In the genomic region with DNA sequence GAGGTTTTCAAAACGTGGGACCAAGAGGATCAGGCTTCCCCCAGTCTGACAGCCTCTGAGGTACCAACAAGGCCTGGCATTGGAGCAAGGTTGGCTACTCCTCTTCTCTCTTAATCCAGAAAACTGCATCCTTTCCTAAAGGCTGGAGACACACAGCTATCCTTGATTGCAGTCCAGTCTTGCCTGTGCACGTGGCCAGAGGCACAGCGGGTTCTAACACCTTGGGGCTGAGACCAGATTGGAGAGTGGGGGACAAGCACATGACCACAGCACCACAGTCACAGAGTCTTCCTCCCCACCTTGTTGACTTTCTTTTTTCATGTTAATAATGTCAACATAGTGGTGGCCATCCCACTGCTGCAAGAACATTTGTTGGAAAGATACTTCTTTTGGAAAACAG, we compare ENCODE assay signal across 23 cellular contexts.
"Had no signal": no experiment of that assay in that cellular context is flagged by ENCODE, and none has a peak within 500 bp of the region (broad histone marks: within the 10 kb centered on the region; RNA-seq: fewer than 3 reads in every experiment).

No MANE protein-coding gene starts in this region.

- H3K4me3 Mint-ChIP-seq: natural killer cell treated with Interleukin-12 subunit alpha and Interleukin-12 subunit beta and Interleukin-15 and Interleukin-18, amount 100 ng/mL, for 72 hours; stimulated activated memory B cell treated with anti-CD40 and anti-IgM and Interleukin-4, amounts not matched to agents 10 μg/mL and 1 μg/mL and 100 μg/mL, for 72 hours; stimulated activated naive CD8-positive, alpha-beta T cell treated with anti-CD3 and anti-CD28 coated beads, Interleukin-15, amount 100 ng/mL, for 72 hours; type B pancreatic cell had no signal

- H3K27ac ChIP-seq: cardiac muscle cell, epithelial cell of prostate, esophagus muscularis mucosa, gastroesophageal sphincter, hepatocyte, parathyroid adenoma, prostate gland, right lobe of liver, spleen, thyroid gland had no signal

- H3K36me3 Mint-ChIP-seq: natural killer cell treated with Interleukin-12 subunit alpha and Interleukin-12 subunit beta and Interleukin-15 and Interleukin-18, amount 100 ng/mL, for 72 hours; stimulated activated memory B cell treated with anti-CD40 and anti-IgM and Interleukin-4, amounts not matched to agents 10 μg/mL and 1 μg/mL and 100 μg/mL, for 72 hours; type B pancreatic cell had no signal

- H3K9me3 ChIP-seq: esophagus muscularis mucosa, gastroesophageal sphincter, prostate gland, right lobe of liver, spleen, thyroid gland had no signal

- DNase-seq: cortex of kidney; effector memory CD4-positive, alpha-beta T cell; glutamatergic neuron; kidney; left colon; mesenchymal stem cell; right lobe of liver; spleen; stimulated activated CD4-positive, alpha-beta T cell treated with anti-CD3 and anti-CD28 coated beads, Interleukin-15, amount 100 ng/mL, for 24 hours; stimulated activated CD4-positive, alpha-beta T cell treated with anti-CD3 and anti-CD28 coated beads, Interleukin-1b, Interleukin-23, amount 100 ng/mL, for 48 hours; stimulated activated CD4-positive, alpha-beta T cell treated with anti-CD3 and anti-CD28 coated beads, Interleukin-4, amount 100 ng/mL, for 24 hours; stimulated activated naive CD8-positive, alpha-beta T cell treated with anti-CD3 and anti-CD28 coated beads, Interleukin-15, amount 100 ng/mL, for 72 hours; thyroid gland had no signal

- H3K27me3 ChIP-seq: cardiac muscle cell, gastroesophageal sphincter, hepatocyte, right lobe of liver, spleen, thyroid gland had no signal

- H3K9me3 Mint-ChIP-seq: natural killer cell treated with Interleukin-12 subunit alpha and Interleukin-12 subunit beta and Interleukin-15 and Interleukin-18, amount 100 ng/mL, for 72 hours; stimulated activated memory B cell treated with anti-CD40 and anti-IgM and Interleukin-4, amounts not matched to agents 10 μg/mL and 1 μg/mL and 100 μg/mL, for 72 hours; stimulated activated naive CD8-positive, alpha-beta T cell treated with anti-CD3 and anti-CD28 coated beads, Interleukin-15, amount 100 ng/mL, for 72 hours; type B pancreatic cell had no signal

- H3K36me3 ChIP-seq: cardiac muscle cell, esophagus muscularis mucosa, gastroesophageal sphincter, prostate gland, right lobe of liver, spleen, thyroid gland had no signal

- ATAC-seq: gastroesophageal sphincter; left colon; natural killer cell treated with Interleukin-12 subunit alpha and Interleukin-12 subunit beta and Interleukin-15 and Interleukin-18, amount 100 ng/mL, for 72 hours; right lobe of liver; stimulated activated memory B cell treated with anti-CD40 and anti-IgM and Interleukin-4, amounts not matched to agents 10 μg/mL and 1 μg/mL and 100 μg/mL, for 72 hours; stimulated activated naive CD8-positive, alpha-beta T cell treated with anti-CD3 and anti-CD28 coated beads, Interleukin-15, amount 100 ng/mL, for 72 hours had no signal

- H3K4me3 ChIP-seq: cardiac muscle cell, esophagus muscularis mucosa, gastroesophageal sphincter, hepatocyte, prostate gland, right lobe of liver, spleen, thyroid gland had no signal

- H3K27ac Mint-ChIP-seq: natural killer cell treated with Interleukin-12 subunit alpha and Interleukin-12 subunit beta and Interleukin-15 and Interleukin-18, amount 100 ng/mL, for 72 hours; stimulated activated memory B cell treated with anti-CD40 and anti-IgM and Interleukin-4, amounts not matched to agents 10 μg/mL and 1 μg/mL and 100 μg/mL, for 72 hours; stimulated activated naive CD8-positive, alpha-beta T cell treated with anti-CD3 and anti-CD28 coated beads, Interleukin-15, amount 100 ng/mL, for 72 hours; type B pancreatic cell had no signal

- H3K4me1 ChIP-seq: prostate gland, spleen had no signal

- H3K4me1 Mint-ChIP-seq: stimulated activated memory B cell treated with anti-CD40 and anti-IgM and Interleukin-4, amounts not matched to agents 10 μg/mL and 1 μg/mL and 100 μg/mL, for 72 hours; stimulated activated naive CD8-positive, alpha-beta T cell treated with anti-CD3 and anti-CD28 coated beads, Interleukin-15, amount 100 ng/mL, for 72 hours had no signal

- H3K27me3 Mint-ChIP-seq: stimulated activated memory B cell treated with anti-CD40 and anti-IgM and Interleukin-4, amounts not matched to agents 10 μg/mL and 1 μg/mL and 100 μg/mL, for 72 hours; stimulated activated naive CD8-positive, alpha-beta T cell treated with anti-CD3 and anti-CD28 coated beads, Interleukin-15, amount 100 ng/mL, for 72 hours; type B pancreatic cell had no signal
